ENCODE assay signal across 17 cellular contexts in genomic region chr2:54465143-54465542, GRCh38. TPM values are rescaled to one million over a fixed set of nuclear protein-coding genes. Genes with fewer than 3 reads are reported as not detected.
DNase-seq lines count a peak whose midpoint lies in the region; ATAC-seq and TF ChIP-seq lines count a peak whose summit lies in the region.
"Had no signal": no experiment of that assay in that cellular context is flagged by ENCODE, and none has a peak within 500 bp of the region (broad histone marks: within the 10 kb centered on the region; RNA-seq: fewer than 3 reads in every experiment).

No MANE protein-coding gene starts in this region.

- peaks cover 21% of the 10 kb centered on the region for H3F3A ChIP-seq in smooth muscle cell (ENCODE audit: low read depth)

- peaks cover 12% of the 10 kb centered on the region for H3K4me1 Mint-ChIP-seq in stimulated activated memory B cell treated with anti-CD40 and anti-IgM and Interleukin-4, amounts not matched to agents 10 μg/mL and 1 μg/mL and 100 μg/mL, for 72 hours

- no peak overlapping the region for H3K27ac Mint-ChIP-seq in stimulated activated memory B cell treated with anti-CD40 and anti-IgM and Interleukin-4, amounts not matched to agents 10 μg/mL and 1 μg/mL and 100 μg/mL, for 72 hours

- TF ChIP-seq EP300 in upper lobe of left lung (IDR thresholded peaks at IDR 0.05): no peak

- peaks cover 38% of the 10 kb centered on the region for H3K27me3 Mint-ChIP-seq in stimulated activated memory B cell treated with anti-CD40 and anti-IgM and Interleukin-4, amounts not matched to agents 10 μg/mL and 1 μg/mL and 100 μg/mL, for 72 hours

- H3K9ac ChIP-seq in smooth muscle cell (ENCODE audit: low read depth): peak overlapping the region; percentile 27
- H3K9ac ChIP-seq: BLaER1, GM23248 had no signal

- H3K9me3 Mint-ChIP-seq in stimulated activated memory B cell treated with anti-CD40 and anti-IgM and Interleukin-4, amounts not matched to agents 10 μg/mL and 1 μg/mL and 100 μg/mL, for 72 hours: no peaks in the 10 kb centered on the region

- H3K27me3 ChIP-seq in heart left ventricle (no peaks in the 10 kb centered on the region), left lung (no peaks in the 10 kb centered on the region), smooth muscle cell (ENCODE audit: low read depth) (no peaks in the 10 kb centered on the region), upper lobe of left lung (no peaks in the 10 kb centered on the region)

- no peak overlapping the region for H3K4me3 ChIP-seq in heart left ventricle
- no peak overlapping the region for H3K4me3 ChIP-seq in left lung
- H3K4me3 ChIP-seq in smooth muscle cell: no peak overlapping the region
- H3K4me3 ChIP-seq in upper lobe of left lung: no peak overlapping the region
- H3K4me3 ChIP-seq: BLaER1, GM23248 had no signal

- H3K36me3 Mint-ChIP-seq in stimulated activated memory B cell treated with anti-CD40 and anti-IgM and Interleukin-4, amounts not matched to agents 10 μg/mL and 1 μg/mL and 100 μg/mL, for 72 hours: no peaks in the 10 kb centered on the region

- H4K20me1 ChIP-seq in smooth muscle cell (ENCODE audit: low read depth): peaks cover 82% of the 10 kb centered on the region
- H4K20me1 ChIP-seq: BLaER1 had no signal

- WGBS in heart left ventricle, 4 donors: 12 to 24% (median 16%) methylated on average over 2 of the region's 2 CpGs
- 27% methylated on average over 2 of the region's 2 CpGs for WGBS in smooth muscle cell (ENCODE audit: low lambda C conversion rate)
- WGBS in upper lobe of left lung, 2 donors: 42 to 46% methylated on average over 2 of the region's 2 CpGs

- H3K4me1 ChIP-seq in heart left ventricle: peaks cover 31 to 98% (median 78%) of the 10 kb centered on the region in 12 donors
- peaks cover 36 to 54% of the 10 kb centered on the region in 2 donors for H3K4me1 ChIP-seq in left lung
- H3K4me1 ChIP-seq in smooth muscle cell (ENCODE audit: low read depth): peaks cover 13% of the 10 kb centered on the region
- peaks cover 35 to 47% (median 42%) of the 10 kb centered on the region in 4 donors for H3K4me1 ChIP-seq in upper lobe of left lung

- no peak for TF ChIP-seq POLR2A in heart left ventricle (IDR thresholded peaks at IDR 0.05)
- no peak for TF ChIP-seq POLR2A in upper lobe of left lung (IDR thresholded peaks at IDR 0.05)

- peaks cover 98% of the 10 kb centered on the region for H3K79me2 ChIP-seq in smooth muscle cell (ENCODE audit: low read depth)

- H2AFZ ChIP-seq in smooth muscle cell (ENCODE audit: low read depth): no peak overlapping the region
- H2AFZ ChIP-seq: GM23248 had no signal

- ATAC-seq in heart left ventricle (peak in 1 of 4 donors; percentile 27), left cardiac atrium (no peak), left lung (peak; percentile 57), upper lobe of left lung (ENCODE audit: low FRiP score in 2 of 2) (no peak), HG03460 (IDR thresholded peaks at IDR 0.05; ENCODE audit: unreplicated experiment) (no peak)
- ATAC-seq in stimulated activated memory B cell treated with anti-CD40 and anti-IgM and Interleukin-4, amounts not matched to agents 10 μg/mL and 1 μg/mL and 100 μg/mL, for 72 hours: no peak

- H3K36me3 ChIP-seq in heart left ventricle: peaks cover 0 to 11% (median 0%) of the 10 kb centered on the region in 9 donors
- H3K36me3 ChIP-seq in left lung: no peaks in the 10 kb centered on the region
- no peaks in the 10 kb centered on the region for H3K36me3 ChIP-seq in smooth muscle cell (ENCODE audit: low read depth)
- peaks cover 0 to 4% (median 0%) of the 10 kb centered on the region in 4 donors for H3K36me3 ChIP-seq in upper lobe of left lung
- H3K36me3 ChIP-seq: BLaER1 had no signal

- peak overlapping the region in 11 of 12 donors; percentile 2 to 97 (median 25) for H3K27ac ChIP-seq in heart left ventricle
- peak overlapping the region in 1 of 2 donors; percentile 21 for H3K27ac ChIP-seq in left lung
- peak overlapping the region; percentile 57 for H3K27ac ChIP-seq in smooth muscle cell (ENCODE audit: low read depth)
- peak overlapping the region in 3 of 4 donors; percentile 13 to 71 (median 30) for H3K27ac ChIP-seq in upper lobe of left lung
- H3K27ac ChIP-seq: BLaER1, GM23248 had no signal

- DNase-seq in heart left ventricle: no peak
- DNase-seq in left cardiac atrium: no peak
- DNase-seq in left lung: no peak
- no peak for DNase-seq in smooth muscle cell (lab: John Stamatoyannopoulos, UW; ENCODE audit: unreplicated experiment)
- no peak for DNase-seq in upper lobe of left lung
- DNase-seq in stimulated activated naive CD4-positive, alpha-beta T cell (lab: John Stamatoyannopoulos, UW): no peak
- DNase-seq: 8988T, GM23248, KG1, NCI-H1048, NCI-H187 treated with DMSO at 0.1 percent for 48 hours, NCI-H2171, NCI-H446 treated with DMSO at 0.1 percent for 48 hours, NCI-H774 had no signal

- TF ChIP-seq CTCF in heart left ventricle (IDR thresholded peaks at IDR 0.05): no peak
- no peak for TF ChIP-seq CTCF in left lung (IDR thresholded peaks at IDR 0.05)
- TF ChIP-seq CTCF in smooth muscle cell (IDR thresholded peaks at IDR 0.05; ENCODE audit: borderline replicate concordance, insufficient read depth, poor library complexity, severe bottlenecking): no peak
- TF ChIP-seq CTCF in upper lobe of left lung (IDR thresholded peaks at IDR 0.05): no peak

- intact Hi-C loops in heart left ventricle (cut with DNase I) (loop anchor here in 1 of 10 donors (10.0 kb wide), 1 partner anchor 170 kb away; no protein-coding TSS in a partner anchor), left cardiac atrium (cut with DNase I) (no loop called here), left lung (cut with DNase I) (no loop called here)

- H3K4me3 Mint-ChIP-seq in stimulated activated memory B cell treated with anti-CD40 and anti-IgM and Interleukin-4, amounts not matched to agents 10 μg/mL and 1 μg/mL and 100 μg/mL, for 72 hours: no peak overlapping the region

- no peaks in the 10 kb centered on the region for H3K9me3 ChIP-seq in heart left ventricle
- H3K9me3 ChIP-seq in left lung: no peaks in the 10 kb centered on the region
- H3K9me3 ChIP-seq in smooth muscle cell (replicated peaks; ENCODE audit: low read depth): no peaks in the 10 kb centered on the region
- no peaks in the 10 kb centered on the region for H3K9me3 ChIP-seq in upper lobe of left lung
- H3K9me3 ChIP-seq: BLaER1 had no signal

- H3K4me2 ChIP-seq in smooth muscle cell: peak overlapping the region; percentile 9
- H3K4me2 ChIP-seq: BLaER1 had no signal

RNA-seq across cellular contexts. Expression of gene SPTBN1, which starts 9.0 kb away (rescaled TPM):
- total RNA-seq in heart left ventricle: 100 to 1,000 TPM; 378 to 659 (median 424) TPM
- 100 to 1,000 TPM; 124 to 170 TPM for polyA plus RNA-seq in heart left ventricle
- total RNA-seq in left cardiac atrium: 100 to 1,000 TPM; 329 to 332 TPM
- total RNA-seq in left lung: 100 to 1,000 TPM; 441 to 550 TPM
- total RNA-seq in smooth muscle cell: 186 and 215 TPM in 2 replicates
- polyA plus RNA-seq in smooth muscle cell: 76.3 and 78.7 TPM in 2 replicates
- 100 to 1,000 TPM; 449 to 911 (median 654) TPM for total RNA-seq in upper lobe of left lung
